1 cellular context compared by ENCODE assay signal in genomic region chr17:43169561-43170139, GRCh38.
TF ChIP-seq lines count a peak whose summit lies in the region.

No MANE protein-coding gene starts in this region.

TF ChIP-seq in HepG2, 621 proteins besides CTCF, POLR2A, EP300 and RAD21 (continued from another document and continues in another):
- peak; percentile 93; the same call in 1 of the 2 replicates for TF ChIP-seq ZNF740 (CRISPR knock-in tag; IDR thresholded peaks at IDR 0.05)
- no peak for TF ChIP-seq U2AF1 (optimal IDR thresholded peaks at IDR 0.05; ENCODE audit: low read depth, low read length)
- peak; percentile 47; the same call in 1 of the 2 replicates for TF ChIP-seq JUND (CRISPR knock-in tag; IDR thresholded peaks at IDR 0.05)
- TF ChIP-seq MTF2 (CRISPR knock-in tag; IDR thresholded peaks at IDR 0.05; ENCODE audit: borderline replicate concordance) = 0 out of 2 replicates have a peak, but pooled peaks have one; percentile 5
- TF ChIP-seq HNF4A (CRISPR knock-in tag; IDR thresholded peaks at IDR 0.05) = peak; percentile 21; the same call in 1 of the 2 replicates
- no peak for TF ChIP-seq EZH2 (conservative IDR thresholded peaks at IDR 0.05; ENCODE audit: low read depth, low read length)
- no peak for TF ChIP-seq GMEB2 (CRISPR knock-in tag; IDR thresholded peaks at IDR 0.05; ENCODE audit: low read depth)
- peak; percentile 31; the same call in 1 of the 2 replicates for TF ChIP-seq NCOR1 (IDR thresholded peaks at IDR 0.05; ENCODE audit: borderline replicate concordance, low read length)
- TF ChIP-seq ZNF556 (CRISPR knock-in tag; IDR thresholded peaks at IDR 0.05; ENCODE audit: borderline replicate concordance) = peak; percentile 79; the same call in 1 of the 2 replicates
- TF ChIP-seq BRF2 (CRISPR knock-in tag; IDR thresholded peaks at IDR 0.05) = peak; percentile 63; the same call in 1 of the 2 replicates
- TF ChIP-seq ZNF10 (CRISPR knock-in tag; IDR thresholded peaks at IDR 0.05; ENCODE audit: borderline replicate concordance, low read depth) = no peak
- TF ChIP-seq ATF1 (CRISPR knock-in tag; IDR thresholded peaks at IDR 0.05) = no peak
- TF ChIP-seq SMAD3 (CRISPR knock-in tag; IDR thresholded peaks at IDR 0.05) = no peak
- peak; percentile 58; the same call in 1 of the 2 replicates for TF ChIP-seq MEIS1 (CRISPR knock-in tag; IDR thresholded peaks at IDR 0.05; ENCODE audit: borderline replicate concordance)
- TF ChIP-seq ZNF484 (CRISPR knock-in tag; IDR thresholded peaks at IDR 0.05; ENCODE audit: borderline replicate concordance, low read depth) = no peak
- peak; percentile 78; the same call in 1 of the 2 replicates for TF ChIP-seq RERE (CRISPR knock-in tag; IDR thresholded peaks at IDR 0.05; ENCODE audit: low read depth)
- TF ChIP-seq NFIB (CRISPR knock-in tag; IDR thresholded peaks at IDR 0.05; ENCODE audit: borderline replicate concordance) = no peak
- TF ChIP-seq BRCA1 (CRISPR knock-in tag; IDR thresholded peaks at IDR 0.05) = peak; percentile 8; the same call in 1 of the 2 replicates
- TF ChIP-seq, protein P1, sequence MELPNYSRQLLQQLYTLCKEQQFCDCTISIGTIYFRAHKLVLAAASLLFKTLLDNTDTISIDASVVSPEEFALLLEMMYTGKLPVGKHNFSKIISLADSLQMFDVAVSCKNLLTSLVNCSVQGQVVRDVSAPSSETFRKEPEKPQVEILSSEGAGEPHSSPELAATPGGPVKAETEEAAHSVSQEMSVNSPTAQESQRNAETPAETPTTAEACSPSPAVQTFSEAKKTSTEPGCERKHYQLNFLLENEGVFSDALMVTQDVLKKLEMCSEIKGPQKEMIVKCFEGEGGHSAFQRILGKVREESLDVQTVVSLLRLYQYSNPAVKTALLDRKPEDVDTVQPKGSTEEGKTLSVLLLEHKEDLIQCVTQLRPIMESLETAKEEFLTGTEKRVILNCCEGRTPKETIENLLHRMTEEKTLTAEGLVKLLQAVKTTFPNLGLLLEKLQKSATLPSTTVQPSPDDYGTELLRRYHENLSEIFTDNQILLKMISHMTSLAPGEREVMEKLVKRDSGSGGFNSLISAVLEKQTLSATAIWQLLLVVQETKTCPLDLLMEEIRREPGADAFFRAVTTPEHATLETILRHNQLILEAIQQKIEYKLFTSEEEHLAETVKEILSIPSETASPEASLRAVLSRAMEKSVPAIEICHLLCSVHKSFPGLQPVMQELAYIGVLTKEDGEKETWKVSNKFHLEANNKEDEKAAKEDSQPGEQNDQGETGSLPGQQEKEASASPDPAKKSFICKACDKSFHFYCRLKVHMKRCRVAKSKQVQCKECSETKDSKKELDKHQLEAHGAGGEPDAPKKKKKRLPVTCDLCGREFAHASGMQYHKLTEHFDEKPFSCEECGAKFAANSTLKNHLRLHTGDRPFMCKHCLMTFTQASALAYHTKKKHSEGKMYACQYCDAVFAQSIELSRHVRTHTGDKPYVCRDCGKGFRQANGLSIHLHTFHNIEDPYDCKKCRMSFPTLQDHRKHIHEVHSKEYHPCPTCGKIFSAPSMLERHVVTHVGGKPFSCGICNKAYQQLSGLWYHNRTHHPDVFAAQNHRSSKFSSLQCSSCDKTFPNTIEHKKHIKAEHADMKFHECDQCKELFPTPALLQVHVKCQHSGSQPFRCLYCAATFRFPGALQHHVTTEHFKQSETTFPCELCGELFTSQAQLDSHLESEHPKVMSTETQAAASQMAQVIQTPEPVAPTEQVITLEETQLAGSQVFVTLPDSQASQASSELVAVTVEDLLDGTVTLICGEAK (IDR thresholded peaks at IDR 0.05) = no peak
- TF ChIP-seq, protein P1 (CRISPR knock-in tag; IDR thresholded peaks at IDR 0.05) = 0 out of 2 replicates have a peak, but pooled peaks have one; percentile 3
- no peak for TF ChIP-seq NONO (IDR thresholded peaks at IDR 0.05)
- peak; percentile 58; the same call in 1 of the 2 replicates for TF ChIP-seq NONO (CRISPR knock-in tag; conservative IDR thresholded peaks at IDR 0.05)
- TF ChIP-seq YY1 (IDR thresholded peaks at IDR 0.05; ENCODE audit: insufficient read depth, insufficient replicate concordance, low read depth, low read length) = peak; percentile 52
- no peak for TF ChIP-seq NFATC3 (CRISPR knock-in tag; IDR thresholded peaks at IDR 0.05)
- peak; percentile 40 for TF ChIP-seq TEAD3 (CRISPR knock-in tag; optimal IDR thresholded peaks at IDR 0.05; ENCODE audit: borderline replicate concordance)
- TF ChIP-seq MED1 (CRISPR knock-in tag; IDR thresholded peaks at IDR 0.05) = peak; percentile 56
- peak; percentile 29 for TF ChIP-seq ZFP91 (CRISPR knock-in tag; IDR thresholded peaks at IDR 0.05; ENCODE audit: borderline replicate concordance)
- peak; percentile 53; the same call in 1 of the 2 replicates for TF ChIP-seq ZNF749 (CRISPR knock-in tag; IDR thresholded peaks at IDR 0.05; ENCODE audit: borderline replicate concordance)
- 0 out of 2 replicates have a peak, but pooled peaks have one; percentile 7 for TF ChIP-seq REL (CRISPR knock-in tag; conservative IDR thresholded peaks at IDR 0.05)
- 0 out of 2 replicates have a peak, but pooled peaks have one; percentile 49 for TF ChIP-seq MAZ (IDR thresholded peaks at IDR 0.05; ENCODE audit: borderline replicate concordance, low read depth, low read length)
- TF ChIP-seq MAZ (CRISPR knock-in tag; IDR thresholded peaks at IDR 0.05; ENCODE audit: low read depth) = no peak; the same call in 1 of the 2 replicates
- TF ChIP-seq RXRB (CRISPR knock-in tag; IDR thresholded peaks at IDR 0.05; ENCODE audit: borderline replicate concordance) = peak; percentile 84; the same call in 1 of the 2 replicates
- 0 out of 2 replicates have a peak, but pooled peaks have one; percentile 19 for TF ChIP-seq ZNF747 (CRISPR knock-in tag; IDR thresholded peaks at IDR 0.05; ENCODE audit: borderline replicate concordance)
- TF ChIP-seq SPEN (CRISPR knock-in tag; IDR thresholded peaks at IDR 0.05; ENCODE audit: low read depth) = peak; percentile 22
- peak; percentile 45 for TF ChIP-seq MYPOP (CRISPR knock-in tag; IDR thresholded peaks at IDR 0.05)
- TF ChIP-seq CEBPB (IDR thresholded peaks at IDR 0.05; ENCODE audit: borderline replicate concordance, low read depth, low read length) = no peak
- peak; percentile 72; the same call in 1 of the 2 replicates for TF ChIP-seq FOXJ3 (CRISPR knock-in tag; IDR thresholded peaks at IDR 0.05; ENCODE audit: borderline replicate concordance)
